In the genomic region with DNA sequence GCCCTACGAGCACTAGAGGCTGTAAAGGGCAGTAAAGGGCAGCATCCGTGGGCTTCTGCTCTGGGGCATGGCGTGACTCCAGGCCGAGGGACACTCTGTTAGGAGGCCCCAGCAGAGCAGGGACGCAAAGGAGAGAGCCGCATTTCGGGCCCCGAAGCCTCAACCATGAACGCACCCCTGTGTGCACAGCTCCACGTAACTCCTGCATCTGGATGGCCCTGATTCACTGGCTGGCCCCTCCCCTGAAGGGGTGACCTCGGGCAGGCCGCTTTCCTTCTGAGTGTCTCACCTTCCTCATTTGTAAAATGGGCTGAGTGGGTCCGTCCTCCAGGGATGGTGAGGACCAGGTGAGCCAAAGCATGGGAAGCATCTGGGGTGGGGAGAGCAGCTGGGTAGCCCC, we compare ENCODE assay signal across 18 cellular contexts. TPM values are rescaled to one million over a fixed set of nuclear protein-coding genes. Genes with fewer than 3 reads are reported as not detected.
DNase-seq lines count a peak whose midpoint lies in the region; ATAC-seq, FAIRE-seq and TF ChIP-seq lines count a peak whose summit lies in the region.
"Had no signal": no experiment of that assay in that cellular context is flagged by ENCODE, and none has a peak within 500 bp of the region (broad histone marks: within the 10 kb centered on the region; RNA-seq: fewer than 3 reads in every experiment).

No MANE protein-coding gene starts in this region.

- TF ChIP-seq CTCF in GM23338 (conservative IDR thresholded peaks at IDR 0.05; ENCODE audit: low read depth in 2 of 2) (no peak), K562 (IDR thresholded peaks at IDR 0.05 in 2 of 3, conservative IDR thresholded peaks at IDR 0.05 in 1 of 3; ENCODE audit: insufficient read depth in 2 of 3, low read depth in 1 of 3, low read length in 3 of 3) (no peak), neural crest cell (conservative IDR thresholded peaks at IDR 0.05) (no peak)

- H3K4me2 ChIP-seq in GM23338 (no peak overlapping the region), K562 (ENCODE audit: insufficient read depth, low read length) (no peak overlapping the region)

- H3K79me2 ChIP-seq in GM23338 (replicated peaks; ENCODE audit: insufficient read depth) (no peaks in the 10 kb centered on the region), K562 (ENCODE audit: control insufficient read depth, insufficient read depth, low read length) (no peaks in the 10 kb centered on the region)

- H3K4me3 Mint-ChIP-seq in GM23338 (no peak overlapping the region), neural crest cell (no peak overlapping the region)
- H3K4me3 Mint-ChIP-seq in stimulated activated naive B cell treated with anti-CD40 and anti-IgM and Interleukin-4, amounts not matched to agents 10 μg/mL and 1 μg/mL and 100 μg/mL, for 72 hours: no peak overlapping the region
- no peak overlapping the region for H3K4me3 Mint-ChIP-seq in activated naive CD4-positive, alpha-beta T cell treated with anti-CD3 and anti-CD28 coated beads, Interleukin-2, amount 10 ng/mL, durations not matched to agents 7 days and 5 days
- H3K4me3 Mint-ChIP-seq: CD4-positive, alpha-beta memory T cell; HFFc6 had no signal

- H3K4me3 ChIP-seq in GM23338: no peak overlapping the region
- no peak overlapping the region for H3K4me3 ChIP-seq in K562

- TF ChIP-seq EP300 in K562 (IDR thresholded peaks at IDR 0.05; ENCODE audit: low read length): no peak

- intact Hi-C loops in K562 (cut with micrococcal nuclease): no loop called here

- no peaks in the 10 kb centered on the region for H3K9me3 ChIP-seq in K562 (replicated peaks; ENCODE audit: control insufficient read depth, insufficient read depth, low read depth, low read length)
- H3K9me3 ChIP-seq: BE2C had no signal

- no TSS peak for BruUV-seq in K562 (replicated peaks; lab: Mats Ljungman, UMichigan)

- no peaks in the 10 kb centered on the region for H3K9me1 ChIP-seq in K562 (ENCODE audit: control insufficient read depth, insufficient read depth, low read length)

- no peak overlapping the region for H3K9ac ChIP-seq in K562 (ENCODE audit: insufficient read depth in 1 of 2, low read depth in 2 of 2, low read length in 2 of 2)

- in situ Hi-C loops in K562 (cut with MboI): no loop called here

- no peaks in the 10 kb centered on the region for H3F3A ChIP-seq in GM23338 (replicated peaks; ENCODE audit: low read depth)

- H3K27me3 Mint-ChIP-seq in GM23338 (ENCODE audit: insufficient read depth, low read depth, poor library complexity) (peaks cover 6% of the 10 kb centered on the region), neural crest cell (ENCODE audit: low read depth) (peaks cover 6% of the 10 kb centered on the region)
- peaks cover 21% of the 10 kb centered on the region in 2 donors for H3K27me3 Mint-ChIP-seq in stimulated activated naive B cell treated with anti-CD40 and anti-IgM and Interleukin-4, amounts not matched to agents 10 μg/mL and 1 μg/mL and 100 μg/mL, for 72 hours
- peaks cover 18% of the 10 kb centered on the region for H3K27me3 Mint-ChIP-seq in activated naive CD4-positive, alpha-beta T cell treated with anti-CD3 and anti-CD28 coated beads, Interleukin-2, amount 10 ng/mL, durations not matched to agents 7 days and 5 days

- FAIRE-seq in K562 (lab: Jason Lieb, UNC): no peak
- FAIRE-seq: A204.1, G401.6, GM12892 had no signal

- DNase-seq in GM23338 (ENCODE audit: low spot score): no peak
- DNase-seq in K562 (ENCODE audit: extremely low read depth in 1 of 4, low spot score in 3 of 4): no peak
- DNase-seq in neural crest cell (ENCODE audit: low read depth, low spot score): no peak
- DNase-seq in stimulated activated naive B cell treated with anti-CD40 and anti-IgM and Interleukin-4, amounts not matched to agents 10 μg/mL and 1 μg/mL and 100 μg/mL, for 72 hours: no peak
- DNase-seq in NCI-H2081 treated with DMSO at 0.1 percent for 48 hours (lab: John Stamatoyannopoulos, UW): no peak
- no peak for DNase-seq in activated naive CD4-positive, alpha-beta T cell treated with anti-CD3 and anti-CD28 coated beads, Interleukin-2, amount 10 ng/mL, durations not matched to agents 7 days and 5 days
- DNase-seq: BE2C; CD4-positive, alpha-beta memory T cell; DMS79 treated with DMSO at 0.1 percent for 48 hours; EL; GOT3; HCEC 1CT; HFFc6 had no signal

- peaks cover 16% of the 10 kb centered on the region for H3K9me3 Mint-ChIP-seq in GM23338
- peaks cover 3% of the 10 kb centered on the region for H3K9me3 Mint-ChIP-seq in neural crest cell
- H3K9me3 Mint-ChIP-seq in stimulated activated naive B cell treated with anti-CD40 and anti-IgM and Interleukin-4, amounts not matched to agents 10 μg/mL and 1 μg/mL and 100 μg/mL, for 72 hours: peaks cover under 1% of the 10 kb centered on the region in 2 donors
- H3K9me3 Mint-ChIP-seq in activated naive CD4-positive, alpha-beta T cell treated with anti-CD3 and anti-CD28 coated beads, Interleukin-2, amount 10 ng/mL, durations not matched to agents 7 days and 5 days: no peaks in the 10 kb centered on the region

- peak; percentile 21 for ATAC-seq in GM23338
- peak; percentile 64 for ATAC-seq in K562
- peak; percentile 19 to 38 for ATAC-seq in stimulated activated naive B cell treated with anti-CD40 and anti-IgM and Interleukin-4, amounts not matched to agents 10 μg/mL and 1 μg/mL and 100 μg/mL, for 72 hours (replicated peaks)
- ATAC-seq in HG03442 (IDR thresholded peaks at IDR 0.05; ENCODE audit: unreplicated experiment): no peak

- POLR2A ChIA-PET in K562 (lab: Yijun Ruan, JAX): no interaction called here

- H4K20me1 ChIP-seq in GM23338 (replicated peaks; ENCODE audit: insufficient read depth): no peaks in the 10 kb centered on the region
- no peaks in the 10 kb centered on the region; the same call in 1 of the 2 replicates for H4K20me1 ChIP-seq in K562 (replicated peaks; ENCODE audit: control insufficient read depth, insufficient read depth, low read length)

- no peaks in the 10 kb centered on the region for H3K9me2 ChIP-seq in GM23338 (ENCODE audit: insufficient read depth)

- no peak overlapping the region for H3K27ac ChIP-seq in GM23338 (ENCODE audit: low read depth)
- no peak overlapping the region for H3K27ac ChIP-seq in K562 (ENCODE audit: extremely low read depth, low read depth, low read length)
- H3K27ac ChIP-seq: C4-2B had no signal

- H3K27me3 ChIP-seq in GM23338 (ENCODE audit: insufficient read depth) (no peaks in the 10 kb centered on the region), K562 (ENCODE audit: control insufficient read depth in 2 of 2, insufficient read depth in 2 of 2, low read length in 2 of 2) (peaks cover 4 to 7% of the 10 kb centered on the region in 2 experiments; a peak in 2 of 5 replicates)

- H3K27ac Mint-ChIP-seq in GM23338 (no peak overlapping the region), neural crest cell (ENCODE audit: unreplicated experiment) (peak overlapping the region; percentile 12)
- H3K27ac Mint-ChIP-seq in stimulated activated naive B cell treated with anti-CD40 and anti-IgM and Interleukin-4, amounts not matched to agents 10 μg/mL and 1 μg/mL and 100 μg/mL, for 72 hours: no peak overlapping the region
- no peak overlapping the region for H3K27ac Mint-ChIP-seq in activated naive CD4-positive, alpha-beta T cell treated with anti-CD3 and anti-CD28 coated beads, Interleukin-2, amount 10 ng/mL, durations not matched to agents 7 days and 5 days
- H3K27ac Mint-ChIP-seq: HFFc6 had no signal

- no peak for TF ChIP-seq RAD21 in K562 (CRISPR knock-in tag; conservative IDR thresholded peaks at IDR 0.05 in 1 of 2, IDR thresholded peaks at IDR 0.05 in 1 of 2)

- WGBS in K562 (ENCODE audit: insufficient coverage, low coverage, missing lambda C conversion rate): 2% methylated on average over 11 of the region's 13 CpGs

- H3K4me1 Mint-ChIP-seq in GM23338 (peaks cover 9% of the 10 kb centered on the region), neural crest cell (peaks cover 51% of the 10 kb centered on the region)
- no peaks in the 10 kb centered on the region for H3K4me1 Mint-ChIP-seq in stimulated activated naive B cell treated with anti-CD40 and anti-IgM and Interleukin-4, amounts not matched to agents 10 μg/mL and 1 μg/mL and 100 μg/mL, for 72 hours
- H3K4me1 Mint-ChIP-seq in activated naive CD4-positive, alpha-beta T cell treated with anti-CD3 and anti-CD28 coated beads, Interleukin-2, amount 10 ng/mL, durations not matched to agents 7 days and 5 days: no peaks in the 10 kb centered on the region
- H3K4me1 Mint-ChIP-seq: CD4-positive, alpha-beta memory T cell had no signal

- H3K36me3 Mint-ChIP-seq in GM23338 (ENCODE audit: low read depth) (peaks cover 11% of the 10 kb centered on the region; the same call in 2 of the 3 replicates), neural crest cell (ENCODE audit: low read depth) (peaks cover under 1% of the 10 kb centered on the region)
- H3K36me3 Mint-ChIP-seq in stimulated activated naive B cell treated with anti-CD40 and anti-IgM and Interleukin-4, amounts not matched to agents 10 μg/mL and 1 μg/mL and 100 μg/mL, for 72 hours: peaks cover 0 to under 1% of the 10 kb centered on the region in 2 donors
- H3K36me3 Mint-ChIP-seq in activated naive CD4-positive, alpha-beta T cell treated with anti-CD3 and anti-CD28 coated beads, Interleukin-2, amount 10 ng/mL, durations not matched to agents 7 days and 5 days: no peaks in the 10 kb centered on the region
- H3K36me3 Mint-ChIP-seq: CD4-positive, alpha-beta memory T cell had no signal

- H3K4me1 ChIP-seq in GM23338 (ENCODE audit: insufficient read depth) (no peaks in the 10 kb centered on the region), K562 (replicated peaks in 1 of 2; ENCODE audit: control insufficient read depth in 2 of 2, insufficient read depth in 2 of 2, low read length in 2 of 2) (peaks cover 0 to 8% of the 10 kb centered on the region in 2 experiments; a peak in 1 of 5 replicates)
- H3K4me1 ChIP-seq: BE2C had no signal

- H2AFZ ChIP-seq in GM23338: no peak overlapping the region
- H2AFZ ChIP-seq in K562 (ENCODE audit: low read depth, low read length): no peak overlapping the region

- H3K36me3 ChIP-seq in GM23338 (ENCODE audit: insufficient read depth): peaks cover 4% of the 10 kb centered on the region; the same call in 1 of the 2 replicates
- no peaks in the 10 kb centered on the region for H3K36me3 ChIP-seq in K562 (ENCODE audit: control insufficient read depth, insufficient read depth, low read length)
- H3K36me3 ChIP-seq: BE2C had no signal

- TF ChIP-seq POLR2A in K562 (conservative IDR thresholded peaks at IDR 0.05): no peak

- CTCF ChIA-PET in K562 (lab: Yijun Ruan, JAX; ENCODE audit: low intra/inter-chr PET ratio): no interaction called here
- CTCF ChIA-PET in activated naive CD4-positive, alpha-beta T cell treated with anti-CD3 and anti-CD28 coated beads, Interleukin-2, amount 10 ng/mL, durations not matched to agents 7 days and 5 days (lab: Charles Lee): no interaction called here

RNA-seq across cellular contexts. Expression of gene SHISAL1, which starts 13.6 kb away (rescaled TPM):
- 3.4 and 4.3 TPM in 2 replicates for total RNA-seq in GM23338 (2014; rRNA removed; shearing (Covaris generic))
- polyA plus RNA-seq in GM23338 (2016; fragmentation: Nextera tagmentation; extraction: Ambion mirVana) (0.64 and 0.71 TPM in 2 replicates), K562 (2011; rRNA removed) (not detected in 2 replicates), K562 (2014; fragmentation: Illumina TruSeq; extraction: Trizol) (not detected in 2 replicates), K562 (2014; fragmentation: Nextera tagmentation; extraction: Ambion mirVana) (not detected), K562 (2014; rRNA removed) (not detected in 2 replicates)
- not detected in 2 replicates for total RNA-seq in K562 (2011; cell fraction: chromatin; rRNA removed; ENCODE audit: low replicate concordance)
- total RNA-seq in K562 (2011; cell fraction: nucleolus; rRNA removed): not detected in 2 replicates
- not detected in 2 replicates for total RNA-seq in K562 (2011; cell fraction: nucleoplasm; rRNA removed)
- total RNA-seq in K562 (2014; rRNA removed) (not detected in 2 replicates), K562 (2014; rRNA removed; fragmentation: Illumina TruSeq; extraction: Trizol) (not detected in 2 replicates), K562 (2015; rRNA removed; fragmentation: Illumina TruSeq; extraction: Trizol) (not detected in 2 replicates), K562 (2021) (not detected in 2 replicates), neural crest cell (4.2 and 4.3 TPM in 2 replicates)
- polyA plus RNA-seq in K562 (2011; cell fraction: cytosol; rRNA removed): not detected in 2 replicates
- polyA plus RNA-seq in K562 (2011; cell fraction: nucleus; rRNA removed): not detected in 2 replicates
- 0.03 TPM in 1 of 2 replicates, not detected in the other for polyA plus RNA-seq in K562 (2012)
- not detected in 2 replicates for polyA minus RNA-seq in K562 (2011; rRNA and poly(A)+ RNA removed)
- not detected in 2 replicates for polyA minus RNA-seq in K562 (2011; cell fraction: cytosol; rRNA and poly(A)+ RNA removed)
- under 0.01 TPM in 1 of 2 replicates, not detected in the other for polyA minus RNA-seq in K562 (2011; cell fraction: nucleus; rRNA and poly(A)+ RNA removed)
- total RNA-seq: CD4-positive, alpha-beta memory T cell; HFFc6 had no signal
- polyA plus RNA-seq: CD4-positive, alpha-beta memory T cell had no signal
